2 cellular contexts compared by ENCODE assay signal in the genomic region with DNA sequence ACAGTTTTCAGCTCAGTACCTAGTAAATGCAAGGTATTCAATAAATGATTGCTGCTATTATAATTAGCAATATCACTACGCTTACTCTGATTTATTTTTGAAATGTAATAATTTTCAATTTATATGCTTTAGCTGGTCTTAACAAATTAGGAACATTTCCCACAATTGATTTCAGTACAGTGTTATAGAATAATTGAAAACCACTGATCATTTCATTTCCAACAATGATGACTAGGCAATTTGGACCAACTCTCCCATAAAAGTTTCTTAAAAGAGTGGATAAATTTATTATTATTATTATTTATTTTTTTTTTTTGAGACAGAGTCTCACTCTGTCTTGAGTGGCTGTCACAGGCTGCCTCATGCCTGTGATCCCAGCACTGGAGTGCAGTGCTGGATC.
TF ChIP-seq lines count a peak whose summit lies in the region.

No MANE protein-coding gene starts in this region.

TF ChIP-seq in HepG2, 621 proteins besides CTCF, POLR2A, EP300 and RAD21:
- TF ChIP-seq IKZF1 (IDR thresholded peaks at IDR 0.05): no peak
- TF ChIP-seq MAFF (IDR thresholded peaks at IDR 0.05; ENCODE audit: low read depth, low read length): peak; percentile 76
- no peak for TF ChIP-seq ZNF326 (CRISPR knock-in tag; IDR thresholded peaks at IDR 0.05; ENCODE audit: borderline replicate concordance)
- TF ChIP-seq MAFK (conservative IDR thresholded peaks at IDR 0.05 in 1 of 2, IDR thresholded peaks at IDR 0.05 in 1 of 2; ENCODE audit: low read length in 2 of 2): peak; percentile 73 to 88

TF ChIP-seq in K562, 482 proteins besides CTCF, POLR2A, EP300 and RAD21:
- TF ChIP-seq TEAD4 (IDR thresholded peaks at IDR 0.05; ENCODE audit: low read length): no peak
- TF ChIP-seq TEAD4 (CRISPR knock-in tag; IDR thresholded peaks at IDR 0.05; ENCODE audit: borderline replicate concordance): no peak
- peak; percentile 86 for TF ChIP-seq ZNF316 (IDR thresholded peaks at IDR 0.05)
- no peak for TF ChIP-seq GTF2F1 (IDR thresholded peaks at IDR 0.05; ENCODE audit: low read depth, low read length)
- no peak for TF ChIP-seq CREBBP (IDR thresholded peaks at IDR 0.05; ENCODE audit: low read depth, low read length)
- no peak for TF ChIP-seq PTBP1 (IDR thresholded peaks at IDR 0.05; ENCODE audit: low read depth, low read length)
- no peak for TF ChIP-seq BDP1 (IDR thresholded peaks at IDR 0.05; ENCODE audit: insufficient read depth, insufficient read length)
- TF ChIP-seq TAF15 (IDR thresholded peaks at IDR 0.05; ENCODE audit: low read depth, low read length): no peak
- no peak for TF ChIP-seq KDM4B (IDR thresholded peaks at IDR 0.05; ENCODE audit: borderline replicate concordance in 2 of 2, low read depth in 1 of 2)
- no peak for TF ChIP-seq ZNF507 (tag; conservative IDR thresholded peaks at IDR 0.05)
- peak; percentile 71 for TF ChIP-seq C11orf30 (IDR thresholded peaks at IDR 0.05; ENCODE audit: low read depth)
- TF ChIP-seq FOXK1 (CRISPR knock-in tag; IDR thresholded peaks at IDR 0.05; ENCODE audit: borderline replicate concordance): no peak
- TF ChIP-seq MAFK (IDR thresholded peaks at IDR 0.05; ENCODE audit: low read length): peak; percentile 39; the same call in 1 of the 2 replicates
- TF ChIP-seq RFX5 (IDR thresholded peaks at IDR 0.05; ENCODE audit: low read depth, low read length): no peak
- TF ChIP-seq IFI16 (CRISPR knock-in tag; IDR thresholded peaks at IDR 0.05): no peak
- TF ChIP-seq, protein P1, sequence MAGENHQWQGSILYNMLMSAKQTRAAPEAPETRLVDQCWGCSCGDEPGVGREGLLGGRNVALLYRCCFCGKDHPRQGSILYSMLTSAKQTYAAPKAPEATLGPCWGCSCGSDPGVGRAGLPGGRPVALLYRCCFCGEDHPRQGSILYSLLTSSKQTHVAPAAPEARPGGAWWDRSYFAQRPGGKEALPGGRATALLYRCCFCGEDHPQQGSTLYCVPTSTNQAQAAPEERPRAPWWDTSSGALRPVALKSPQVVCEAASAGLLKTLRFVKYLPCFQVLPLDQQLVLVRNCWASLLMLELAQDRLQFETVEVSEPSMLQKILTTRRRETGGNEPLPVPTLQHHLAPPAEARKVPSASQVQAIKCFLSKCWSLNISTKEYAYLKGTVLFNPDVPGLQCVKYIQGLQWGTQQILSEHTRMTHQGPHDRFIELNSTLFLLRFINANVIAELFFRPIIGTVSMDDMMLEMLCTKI (IDR thresholded peaks at IDR 0.05; ENCODE audit: partially characterized antibody): no peak
- TF ChIP-seq ZNF79 (CRISPR knock-in tag; IDR thresholded peaks at IDR 0.05; ENCODE audit: low read depth): no peak
- no peak for TF ChIP-seq EP400 (IDR thresholded peaks at IDR 0.05)
- TF ChIP-seq ZNF76 (CRISPR knock-in tag; IDR thresholded peaks at IDR 0.05; ENCODE audit: borderline replicate concordance): no peak
- TF ChIP-seq MAFG (tag; conservative IDR thresholded peaks at IDR 0.05): peak; percentile 31; the same call in 1 of the 2 replicates
- 0 out of 2 replicates have a peak, but pooled peaks have one; percentile 17 for TF ChIP-seq MAFF (IDR thresholded peaks at IDR 0.05; ENCODE audit: low read length)
- TF ChIP-seq NCOA4 (IDR thresholded peaks at IDR 0.05; ENCODE audit: partially characterized antibody): no peak
